Comparison of ENCODE assay signal across 8 cellular contexts in the genomic region with DNA sequence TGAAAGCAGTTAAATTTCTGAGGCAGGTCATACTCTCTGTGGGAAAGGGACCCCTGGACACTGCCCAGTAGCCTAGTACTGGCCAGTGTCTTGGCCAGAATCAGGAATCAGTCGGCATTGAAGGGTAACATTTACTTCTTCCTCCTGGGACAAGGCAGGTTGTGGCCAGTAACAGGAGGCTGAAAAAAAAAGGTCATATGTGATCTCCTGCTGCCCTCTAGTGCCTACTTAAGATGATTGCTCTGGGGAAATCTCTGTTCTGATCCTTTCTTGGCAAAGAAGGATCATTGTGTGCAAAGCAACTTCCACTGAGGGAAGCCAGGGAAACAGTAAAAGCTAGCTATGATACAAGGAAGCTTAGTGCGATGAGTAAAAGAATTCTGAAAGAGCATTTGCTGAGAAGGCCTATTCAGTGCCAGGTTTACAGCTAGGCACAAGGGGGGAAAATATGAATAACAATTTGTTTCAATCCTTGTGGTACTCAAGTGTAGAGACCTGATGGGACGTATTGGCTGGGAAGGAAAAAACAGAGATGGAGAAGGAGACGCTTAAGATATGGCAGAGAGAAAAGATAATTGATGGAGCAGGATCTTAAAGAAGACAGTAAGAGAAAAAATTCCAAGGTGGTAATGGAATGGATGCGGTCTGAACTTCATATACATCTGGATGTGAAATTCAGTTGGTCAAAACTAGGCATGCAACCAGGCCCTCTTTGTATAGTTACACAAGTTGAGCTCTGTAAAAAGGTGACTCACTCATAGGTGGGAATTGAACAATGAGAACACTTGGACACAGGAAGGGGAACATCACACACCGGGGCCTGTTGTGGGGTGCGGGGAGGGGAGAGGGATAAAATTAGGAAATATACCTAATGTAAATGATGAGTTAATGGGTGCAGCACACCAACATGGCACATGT. TPM values are rescaled to one million over a fixed set of nuclear protein-coding genes. Genes with fewer than 3 reads are reported as not detected.
DNase-seq lines count a peak whose midpoint lies in the region; ATAC-seq and TF ChIP-seq lines count a peak whose summit lies in the region.

No MANE protein-coding gene starts in this region.

- H3K27ac ChIP-seq in cardiac muscle cell, result no peak overlapping the region

- H3K4me1 Mint-ChIP-seq in Caco-2 (ENCODE audit: low read depth, unreplicated experiment), result no peaks in the 10 kb centered on the region
- peaks cover 3% of the 10 kb centered on the region for H3K4me1 Mint-ChIP-seq in activated T-cell treated with anti-CD3 and anti-CD28 coated beads, Interleukin-2, amount 50 U/mL, for 24 hours (ENCODE audit: low read depth)

- H3K4me3 ChIP-seq in Caco-2 (ENCODE audit: low read depth, low read length) (no peak overlapping the region), cardiac muscle cell (no peak overlapping the region)

- intact Hi-C loops in Caco-2 (cut with micrococcal nuclease; ENCODE audit: unreplicated experiment), result loop anchor here (1.0 to 2.0 kb wide), 6 partner anchors 72 to 1070 kb away; no protein-coding TSS in a partner anchor

- ATAC-seq in GM18907 (IDR thresholded peaks at IDR 0.05; ENCODE audit: unreplicated experiment), result peak; percentile 91
- ATAC-seq in HG03139 (IDR thresholded peaks at IDR 0.05; ENCODE audit: unreplicated experiment), result peak; percentile 79

- no peaks in the 10 kb centered on the region for H3K9me3 ChIP-seq in Caco-2
- H3K9me3 ChIP-seq in cardiac muscle cell (ENCODE audit: low read depth), result no peaks in the 10 kb centered on the region

- H3K27me3 Mint-ChIP-seq in Caco-2 (ENCODE audit: insufficient read depth, unreplicated experiment), result no peaks in the 10 kb centered on the region
- H3K27me3 Mint-ChIP-seq in activated T-cell treated with anti-CD3 and anti-CD28 coated beads, Interleukin-2, amount 50 U/mL, for 24 hours, result no peaks in the 10 kb centered on the region

- no TSS peak for BruUV-seq in Caco-2 (replicated peaks; lab: Mats Ljungman, UMichigan)

- no peak overlapping the region for H3K4me3 Mint-ChIP-seq in Caco-2 (ENCODE audit: unreplicated experiment)
- no peak overlapping the region for H3K4me3 Mint-ChIP-seq in activated T-cell treated with anti-CD3 and anti-CD28 coated beads, Interleukin-2, amount 50 U/mL, for 24 hours

- no peak overlapping the region for H3K27ac Mint-ChIP-seq in Caco-2 (ENCODE audit: unreplicated experiment)
- no peak overlapping the region for H3K27ac Mint-ChIP-seq in activated T-cell treated with anti-CD3 and anti-CD28 coated beads, Interleukin-2, amount 50 U/mL, for 24 hours

- POLR2A ChIA-PET in Caco-2 (lab: Charles Lee), result no interaction called here

- DNase-seq in Caco-2 (peak in 1 of 2 experiments; percentile 48), NCI-H2171 treated with DMSO at 0.1 percent for 48 hours (lab: John Stamatoyannopoulos, UW) (peak; percentile 83), cardiac muscle cell (ENCODE audit: low read depth in 1 of 2, low spot score in 1 of 2) (peak; percentile 79 to 90), pulmonary artery endothelial cell (ENCODE audit: low read depth, low spot score) (peak; percentile 37)
- peak; percentile 28 for DNase-seq in activated T-cell treated with anti-CD3 and anti-CD28 coated beads, Interleukin-2, amount 50 U/mL, for 24 hours
- no peak for DNase-seq in activated CD4-positive, CD25-positive, alpha-beta regulatory T cell (lab: John Stamatoyannopoulos, UW)

- CTCF ChIA-PET in Caco-2 (lab: Charles Lee), result no interaction called here

- no peaks in the 10 kb centered on the region for H3K9me3 Mint-ChIP-seq in Caco-2 (ENCODE audit: unreplicated experiment)
- H3K9me3 Mint-ChIP-seq in activated T-cell treated with anti-CD3 and anti-CD28 coated beads, Interleukin-2, amount 50 U/mL, for 24 hours, result no peaks in the 10 kb centered on the region

- H3K36me3 ChIP-seq in Caco-2 (ENCODE audit: control insufficient read depth, insufficient read depth, low read length) (no peaks in the 10 kb centered on the region), cardiac muscle cell (no peaks in the 10 kb centered on the region)

- H3K36me3 Mint-ChIP-seq in Caco-2 (ENCODE audit: insufficient read depth, unreplicated experiment), result no peaks in the 10 kb centered on the region
- no peaks in the 10 kb centered on the region for H3K36me3 Mint-ChIP-seq in activated T-cell treated with anti-CD3 and anti-CD28 coated beads, Interleukin-2, amount 50 U/mL, for 24 hours (ENCODE audit: low read depth)

- TF ChIP-seq CTCF in Caco-2 (IDR thresholded peaks at IDR 0.05; ENCODE audit: insufficient read depth in 1 of 2, low read depth in 1 of 2, low read length in 1 of 2, severe bottlenecking in 1 of 2, unreplicated experiment in 1 of 2) (peak; percentile 73 to 75), cardiac muscle cell (IDR thresholded peaks at IDR 0.05; ENCODE audit: low read depth, low read length) (peak; percentile 76)

- no peaks in the 10 kb centered on the region for H3K4me1 ChIP-seq in Caco-2
- H3K4me1 ChIP-seq in cardiac muscle cell (ENCODE audit: low read depth), result no peaks in the 10 kb centered on the region

- H3K27me3 ChIP-seq in Caco-2 (replicated peaks; ENCODE audit: control insufficient read depth, insufficient read depth, low read length) (no peaks in the 10 kb centered on the region), cardiac muscle cell (no peaks in the 10 kb centered on the region)

RNA-seq across cellular contexts. Expression of a gene that starts 25.8 kb away (rescaled TPM):
- 20.3 and 22.3 TPM in 2 replicates for total RNA-seq in Caco-2 (2022)
- 14.0 and 15.0 TPM in 2 replicates for total RNA-seq in cardiac muscle cell
- polyA plus RNA-seq in cardiac muscle cell, result 13.9 and 18.3 TPM in 2 replicates
- 16.6 and 18.0 TPM in 2 replicates for total RNA-seq in pulmonary artery endothelial cell

Comparison
In these comparisons a context has a peak if more than half of its experiments do, and no peak if none do; other contexts are left out.
1. DNase-seq: peak in NCI-H2171 treated with DMSO at 0.1 percent for 48 hours (single experiment), activated T-cell treated with anti-CD3 and anti-CD28 coated beads, Interleukin-2, amount 50 U/mL, for 24 hours (single experiment), cardiac muscle cell (2 of 2) and pulmonary artery endothelial cell (single experiment); none in activated CD4-positive, CD25-positive, alpha-beta regulatory T cell (0 of 4).